8 cellular contexts compared by ENCODE assay signal in genomic region chr3:48685293-48685602, GRCh38. TPM values are rescaled to one million over a fixed set of nuclear protein-coding genes. Genes with fewer than 3 reads are reported as not detected.
DNase-seq lines count a peak whose midpoint lies in the region; ATAC-seq and TF ChIP-seq lines count a peak whose summit lies in the region.

No MANE protein-coding gene starts in this region.

- CTCF ChIA-PET in A673 (lab: Charles Lee), result no interaction called here

- no peak for TF ChIP-seq CTCF in A673 (conservative IDR thresholded peaks at IDR 0.05; ENCODE audit: low read depth, low read length)

- H3K4me1 Mint-ChIP-seq in central memory CD8-positive, alpha-beta T cell, result peaks cover 36% of the 10 kb centered on the region

- in situ Hi-C loops in KBM-7 (cut with MboI; ENCODE audit: low pct_unique_long_range_greater_than_20kb, low sequenced_read_pairs), result no loop called here

- H3K4me3 ChIP-seq in A673 (ENCODE audit: low read depth, low read length, poor library complexity, severe bottlenecking), result peak overlapping the region; percentile 71
- peak overlapping the region; percentile 99 for H3K4me3 ChIP-seq in HUES48 (ENCODE audit: low read depth, low read length)
- peak overlapping the region; percentile 73 to 79 for H3K4me3 ChIP-seq in muscle layer of duodenum (ENCODE audit: low read depth in 1 of 2, low read length in 2 of 2)

- H3K9me3 ChIP-seq in A673 (ENCODE audit: low read depth, low read length, poor library complexity, severe bottlenecking) (no peaks in the 10 kb centered on the region), HUES48 (ENCODE audit: control insufficient read depth, insufficient read depth, low read length) (no peaks in the 10 kb centered on the region), muscle layer of duodenum (ENCODE audit: control insufficient read depth in 1 of 2, low read length in 2 of 2) (no peaks in the 10 kb centered on the region)

- H3K27ac Mint-ChIP-seq in central memory CD8-positive, alpha-beta T cell (ENCODE audit: low read depth), result peak overlapping the region; percentile 80

- DNase-seq in A673 (ENCODE audit: low spot score) (no peak), midbrain (lab: John Stamatoyannopoulos, UW) (no peak), KBM-7 (no peak), OCI-M1 (lab: John Stamatoyannopoulos, UW) (no peak)
- DNase-seq in central memory CD8-positive, alpha-beta T cell (ENCODE audit: low spot score in 2 of 2), result no peak
- no peak for DNase-seq in stimulated activated CD4-positive, alpha-beta T cell treated with anti-CD3 and anti-CD28 coated beads, Interleukin-4, amount 100 ng/mL, for 4 hours

- H3K36me3 ChIP-seq in A673 (ENCODE audit: insufficient read depth, low read length, poor library complexity, severe bottlenecking) (peaks cover 14% of the 10 kb centered on the region), HUES48 (ENCODE audit: control insufficient read depth, insufficient read depth, low read length) (peaks cover 65% of the 10 kb centered on the region), muscle layer of duodenum (ENCODE audit: control insufficient read depth in 1 of 2, insufficient read depth in 2 of 2, low read length in 2 of 2) (peaks cover 37 to 56% of the 10 kb centered on the region in 2 donors)

- no peaks in the 10 kb centered on the region for H3K27me3 ChIP-seq in A673 (replicated peaks; ENCODE audit: insufficient read depth, low read depth, low read length, poor library complexity)
- no peaks in the 10 kb centered on the region for H3K27me3 ChIP-seq in HUES48 (ENCODE audit: control insufficient read depth, insufficient read depth, low read length)
- H3K27me3 ChIP-seq in muscle layer of duodenum (ENCODE audit: low read depth, low read length), result no peaks in the 10 kb centered on the region

- H3K4me1 ChIP-seq in A673 (ENCODE audit: insufficient read depth, low read length, poor library complexity, severe bottlenecking), result peaks cover 16% of the 10 kb centered on the region
- H3K4me1 ChIP-seq in HUES48 (ENCODE audit: control insufficient read depth, insufficient read depth, low read length), result peaks cover 10% of the 10 kb centered on the region
- H3K4me1 ChIP-seq in muscle layer of duodenum (ENCODE audit: control insufficient read depth in 1 of 2, insufficient read depth in 2 of 2, low read length in 2 of 2), result peaks cover 3 to 40% of the 10 kb centered on the region in 2 donors

- peaks cover 21% of the 10 kb centered on the region for H3K36me3 Mint-ChIP-seq in central memory CD8-positive, alpha-beta T cell (ENCODE audit: insufficient read depth)

- no peaks in the 10 kb centered on the region for H3K9me3 Mint-ChIP-seq in central memory CD8-positive, alpha-beta T cell

- intact Hi-C loops in A673 (cut with micrococcal nuclease; ENCODE audit: unreplicated experiment), result no loop called here

- peak overlapping the region; percentile 89 for H3K4me3 Mint-ChIP-seq in central memory CD8-positive, alpha-beta T cell

- H3K9ac ChIP-seq in HUES48 (ENCODE audit: low read depth, low read length), result peak overlapping the region; percentile 98

- POLR2A ChIA-PET in A673 (lab: Charles Lee; ENCODE audit: low non-redundant PET), result no interaction called here

- BruUV-seq in A673 (replicated peaks; lab: Mats Ljungman, UMichigan), result no TSS peak

- H3K27ac ChIP-seq in A673 (ENCODE audit: low read depth, low read length, poor library complexity, severe bottlenecking), result peak overlapping the region; percentile 74
- H3K27ac ChIP-seq in HUES48 (ENCODE audit: low read depth, low read length), result peak overlapping the region; percentile 95
- H3K27ac ChIP-seq in muscle layer of duodenum (ENCODE audit: low read length), result peak overlapping the region; percentile 40

- no peaks in the 10 kb centered on the region for H3K27me3 Mint-ChIP-seq in central memory CD8-positive, alpha-beta T cell

- no peak for ATAC-seq in central memory CD8-positive, alpha-beta T cell (replicated peaks; ENCODE audit: extremely low read depth, poor library complexity, severe bottlenecking)

RNA-seq across cellular contexts. Expression of gene NCKIPSD, which starts 0.5 kb away (rescaled TPM):
- 15.0 and 18.8 TPM in 2 replicates for total RNA-seq in A673 (2021)

RNA-seq across cellular contexts. Expression of gene CELSR3, which starts 22.6 kb away (rescaled TPM):
- total RNA-seq in A673 (2021), result 1.2 and 2.1 TPM in 2 replicates

RNA-seq across cellular contexts. Expression of gene IP6K2, which starts 31.8 kb away (rescaled TPM):
- total RNA-seq in A673 (2021), result 62.5 and 72.0 TPM in 2 replicates

RNA-seq across cellular contexts. Expression of gene SLC26A6, which starts 50.0 kb away (rescaled TPM):
- 11.8 and 12.6 TPM in 2 replicates for total RNA-seq in A673 (2021)

Comparison
In these comparisons a context has a peak if more than half of its experiments do, and no peak if none do; other contexts are left out.
1. H3K27ac ChIP-seq: peak in every context shown above with its lines; median percentile 95 in HUES48; 74 in A673; 40 in muscle layer of duodenum.